11 cellular contexts compared by ENCODE assay signal in the genomic region with DNA sequence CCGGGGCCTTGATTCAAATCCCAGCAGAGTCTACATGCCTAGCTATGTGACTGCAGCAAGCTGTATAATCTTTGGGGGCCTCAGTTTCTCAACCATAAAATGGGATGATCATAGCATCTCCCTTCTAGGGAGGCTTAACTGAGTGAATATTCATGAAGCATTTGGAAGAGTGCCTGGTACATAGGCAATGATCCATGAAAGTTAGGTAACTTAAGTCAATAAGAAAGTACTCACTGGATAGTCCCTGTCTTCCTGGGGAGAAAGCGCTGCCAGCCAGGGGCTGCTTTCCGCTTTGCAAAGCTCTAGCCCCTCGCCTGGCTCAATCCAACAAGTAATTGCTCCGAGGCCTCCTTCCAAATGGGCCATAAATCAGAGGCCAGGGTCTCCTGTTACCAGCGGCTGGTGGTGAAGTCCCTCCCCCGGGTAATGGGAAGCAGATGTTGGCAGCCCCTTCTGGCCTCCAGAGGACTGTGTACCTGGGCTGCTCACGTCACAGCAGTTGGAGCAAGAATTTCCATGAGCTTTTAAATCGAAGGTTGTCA.
A peak's percentile ranks its signal among the peaks of the same experiment; 100 is the strongest.
DNase-seq lines count a peak whose midpoint lies in the region; ATAC-seq and TF ChIP-seq lines count a peak whose summit lies in the region.
"Had no signal": no experiment of that assay in that cellular context is flagged by ENCODE, and none has a peak within 500 bp of the region (broad histone marks: within the 10 kb centered on the region; RNA-seq: fewer than 3 reads in every experiment).

No MANE protein-coding gene starts in this region.

- H3K4me1 ChIP-seq in BLaER1 = peaks cover 50% of the 10 kb centered on the region

- ATAC-seq in GM18858 (IDR thresholded peaks at IDR 0.05; ENCODE audit: unreplicated experiment) = no peak
- ATAC-seq: Panc1 had no signal

- peak overlapping the region; percentile 95 for H3K4me2 ChIP-seq in BLaER1

- H3K27ac ChIP-seq in BLaER1 = no peak overlapping the region

- H3K9ac ChIP-seq in BLaER1 = no peak overlapping the region

- no peaks in the 10 kb centered on the region for H3K27me3 ChIP-seq in BLaER1

- H4K20me1 ChIP-seq in BLaER1 = no peaks in the 10 kb centered on the region

- H3K9me3 ChIP-seq in BLaER1 = no peaks in the 10 kb centered on the region

- H3K4me3 ChIP-seq in BLaER1 = no peak overlapping the region

- DNase-seq in NCI-H128 (lab: John Stamatoyannopoulos, UW; ENCODE audit: unreplicated experiment) (peak; percentile 27), SK-N-DZ (ENCODE audit: low spot score) (peak; percentile 93), iPS-NIHi11 (ENCODE audit: low spot score) (peak; percentile 71), D341Med (ENCODE audit: low spot score) (no peak), GM20000 (ENCODE audit: low spot score) (no peak), Ammon's horn (ENCODE audit: low spot score) (no peak)
- DNase-seq: aorta, GOT3 had no signal

- no peaks in the 10 kb centered on the region for H3K36me3 ChIP-seq in BLaER1

- TF ChIP-seq CTCF in GM20000 (IDR thresholded peaks at IDR 0.05; ENCODE audit: extremely low read depth, missing control alignments) = no peak

Comparison
In these comparisons a context has a peak if more than half of its experiments do, and no peak if none do; other contexts are left out.
1. DNase-seq: peak in NCI-H128 (single experiment), SK-N-DZ (single experiment) and iPS-NIHi11 (single experiment); none in D341Med (single experiment), GM20000 (single experiment) and Ammon's horn (single experiment).